Comparison of ENCODE assay signal across 23 cellular contexts in genomic region chr11:38952698-38953097, GRCh38.
"Had no signal": no experiment of that assay in that cellular context is flagged by ENCODE, and none has a peak within 500 bp of the region (broad histone marks: within the 10 kb centered on the region; RNA-seq: fewer than 3 reads in every experiment).

No MANE protein-coding gene starts in this region.

- H3K27ac ChIP-seq: colonic mucosa, esophagus squamous epithelium, prostate gland, right atrium auricular region, testis, tibial artery had no signal

- ATAC-seq: naive thymus-derived CD4-positive, alpha-beta T cell; sciatic nerve; stimulated activated memory B cell treated with anti-CD40 and anti-IgM and Interleukin-4, amounts not matched to agents 10 μg/mL and 1 μg/mL and 100 μg/mL, for 72 hours; stimulated activated naive CD8-positive, alpha-beta T cell treated with anti-CD3 and anti-CD28 coated beads, Interleukin-15, Interleukin-2, amounts not matched to agents 100 U/mL and 50 U/mL, for 24 hours had no signal

- H3K27me3 ChIP-seq: colonic mucosa, esophagus squamous epithelium, right atrium auricular region, testis, tibial artery had no signal

- H3K9me3 ChIP-seq: colonic mucosa, prostate gland, right atrium auricular region, testis, tibial artery had no signal

- H3K4me3 ChIP-seq: colonic mucosa, esophagus squamous epithelium, lung, prostate gland, right atrium auricular region, smooth muscle cell, testis, tibial artery had no signal

- DNase-seq: colonic mucosa; effector CD8-positive, alpha-beta T cell; erythroblast; esophagus squamous epithelium; hypothalamus; immature natural killer cell; islet precursor cell; midbrain; naive thymus-derived CD4-positive, alpha-beta T cell; nucleus accumbens; stimulated activated CD4-positive, alpha-beta T cell treated with anti-CD3 and anti-CD28 coated beads, Interleukin-12 subunit alpha, Interleukin-12 subunit beta, amount 100 ng/mL, for 4 hours; stimulated activated CD4-positive, alpha-beta T cell treated with anti-CD3 and anti-CD28 coated beads, Interleukin-1b, Interleukin-23, amount 100 ng/mL, for 48 hours; stimulated activated CD4-positive, alpha-beta T cell treated with anti-CD3 and anti-CD28 coated beads, Interleukin-4, amount 100 ng/mL, for 1 hour; stimulated activated naive CD8-positive, alpha-beta T cell treated with anti-CD3 and anti-CD28 coated beads, Interleukin-15, Interleukin-2, amounts not matched to agents 100 U/mL and 50 U/mL, for 24 hours; substantia nigra; testis; tibial artery had no signal

- H3K36me3 ChIP-seq: colonic mucosa, esophagus squamous epithelium, prostate gland, right atrium auricular region, tibial artery had no signal

- H3K4me1 ChIP-seq: colonic mucosa, esophagus squamous epithelium, prostate gland, right atrium auricular region, testis, tibial artery had no signal
